29 cellular contexts compared by ENCODE assay signal in genomic region chr7:25409897-25410635, GRCh38.
"Had no signal": no experiment of that assay in that cellular context is flagged by ENCODE, and none has a peak within 500 bp of the region (broad histone marks: within the 10 kb centered on the region; RNA-seq: fewer than 3 reads in every experiment).

No MANE protein-coding gene starts in this region.

- H3K4me2 ChIP-seq: hepatocyte, neural progenitor cell, smooth muscle cell had no signal

- H3K27me3 ChIP-seq: heart right ventricle, hepatocyte, neural progenitor cell, right atrium auricular region, right lobe of liver, stomach, testis, tibial artery, uterus had no signal

- H3K36me3 ChIP-seq: heart right ventricle, left ventricle myocardium inferior, neural progenitor cell, neutrophil, right atrium auricular region, right lobe of liver, stomach, tibial artery, uterus had no signal

- H3K4me3 ChIP-seq: heart right ventricle, hepatocyte, left ventricle myocardium inferior, lung, neural progenitor cell, psoas muscle, right atrium auricular region, right lobe of liver, smooth muscle cell, stomach, testis, tibial artery, uterus had no signal

- H2AFZ ChIP-seq: hepatocyte, neural progenitor cell, parathyroid adenoma had no signal

- H3K9me3 Mint-ChIP-seq: mesothelial cell of epicardium; naive B cell; natural killer cell; neural progenitor cell; stimulated activated naive B cell treated with anti-CD40 and anti-IgM and Interleukin-4, amounts not matched to agents 10 μg/mL and 1 μg/mL and 100 μg/mL, for 72 hours; type B pancreatic cell had no signal

- DNase-seq: heart right ventricle; left colon; left ventricle myocardium inferior; mesendoderm; naive B cell; natural killer cell; occipital lobe; psoas muscle; right lobe of liver; stimulated activated CD4-positive, alpha-beta T cell treated with anti-CD3 and anti-CD28 coated beads, Interleukin-1b, Interleukin-23, amount 100 ng/mL, for 48 hours; stimulated activated CD4-positive, alpha-beta T cell treated with anti-CD3 and anti-CD28 coated beads, Interleukin-2, amount 100 ng/mL, for 48 hours; stimulated activated CD4-positive, alpha-beta T cell treated with anti-CD3 and anti-CD28 coated beads, Interleukin-4, amount 100 ng/mL, for 4 hours; stimulated activated CD8-positive, alpha-beta memory T cell treated with anti-CD3 and anti-CD28 coated beads, Interleukin-4, amount 100 ng/mL, for 48 hours; stimulated activated naive B cell treated with anti-CD40 and anti-IgM and Interleukin-4, amounts not matched to agents 10 μg/mL and 1 μg/mL and 100 μg/mL, for 72 hours; stimulated activated naive CD8-positive, alpha-beta T cell treated with anti-CD3 and anti-CD28 coated beads, Interleukin-15, Interleukin-2, amounts not matched to agents 100 U/mL and 50 U/mL, for 24 hours; stomach; testis; tibial artery; uterus had no signal

- H3K4me1 Mint-ChIP-seq: naive B cell, natural killer cell had no signal

- H3K27ac Mint-ChIP-seq: mesothelial cell of epicardium; naive B cell; natural killer cell; neural progenitor cell; stimulated activated naive B cell treated with anti-CD40 and anti-IgM and Interleukin-4, amounts not matched to agents 10 μg/mL and 1 μg/mL and 100 μg/mL, for 72 hours; type B pancreatic cell had no signal

- H3K79me2 ChIP-seq: hepatocyte, parathyroid adenoma had no signal

- H3K4me3 Mint-ChIP-seq: mesothelial cell of epicardium; naive B cell; natural killer cell; neural progenitor cell; stimulated activated naive B cell treated with anti-CD40 and anti-IgM and Interleukin-4, amounts not matched to agents 10 μg/mL and 1 μg/mL and 100 μg/mL, for 72 hours; type B pancreatic cell had no signal

- H3K9ac ChIP-seq: neural progenitor cell, parathyroid adenoma had no signal

- H3K27ac ChIP-seq: heart right ventricle, hepatocyte, left ventricle myocardium inferior, neural progenitor cell, neutrophil, parathyroid adenoma, psoas muscle, right atrium auricular region, right lobe of liver, stomach, testis, tibial artery had no signal

- ATAC-seq: heart right ventricle; left colon; natural killer cell; psoas muscle; right lobe of liver; stimulated activated naive CD8-positive, alpha-beta T cell treated with anti-CD3 and anti-CD28 coated beads, Interleukin-15, Interleukin-2, amounts not matched to agents 100 U/mL and 50 U/mL, for 24 hours had no signal

- H3K36me3 Mint-ChIP-seq: mesothelial cell of epicardium; naive B cell; natural killer cell; neural progenitor cell; stimulated activated naive B cell treated with anti-CD40 and anti-IgM and Interleukin-4, amounts not matched to agents 10 μg/mL and 1 μg/mL and 100 μg/mL, for 72 hours; type B pancreatic cell had no signal

- FAIRE-seq: keratinocyte had no signal

- H3K4me1 ChIP-seq: heart right ventricle, left ventricle myocardium inferior, parathyroid adenoma, psoas muscle, right atrium auricular region, testis had no signal

- H3K9me3 ChIP-seq: heart right ventricle, left ventricle myocardium inferior, neutrophil, psoas muscle, right atrium auricular region, right lobe of liver, stomach, testis, tibial artery, uterus had no signal
